ENCODE assay signal across 15 cellular contexts in genomic region chr21:36776981-36777617, GRCh38.
DNase-seq lines count a peak whose midpoint lies in the region; TF ChIP-seq lines count a peak whose summit lies in the region.
"Had no signal": no experiment of that assay in that cellular context is flagged by ENCODE, and none has a peak within 500 bp of the region (broad histone marks: within the 10 kb centered on the region; RNA-seq: fewer than 3 reads in every experiment).

No MANE protein-coding gene starts in this region.

- H3K27ac Mint-ChIP-seq in nephron: peak overlapping the region in 2 of 3 experiments; percentile 30 to 37
- H3K27ac Mint-ChIP-seq: CD4-positive, alpha-beta T cell; IgD-negative memory B cell had no signal

- H3K4me3 ChIP-seq in Loucy (ENCODE audit: low read length, poor library complexity, severe bottlenecking): peak overlapping the region; percentile 36

- H3K9me3 Mint-ChIP-seq in nephron: peaks cover 3% of the 10 kb centered on the region
- H3K9me3 Mint-ChIP-seq: CD4-positive, alpha-beta T cell had no signal

- H3K27me3 Mint-ChIP-seq in nephron (ENCODE audit: low read depth): peaks cover 7% of the 10 kb centered on the region
- H3K27me3 Mint-ChIP-seq: CD4-positive, alpha-beta T cell; IgD-negative memory B cell had no signal

- no peak overlapping the region for H3K4me3 Mint-ChIP-seq in nephron
- H3K4me3 Mint-ChIP-seq: CD4-positive, alpha-beta T cell had no signal

- no peaks in the 10 kb centered on the region for H3K27me3 ChIP-seq in Loucy (ENCODE audit: insufficient read depth, low read length, poor library complexity, severe bottlenecking)

- DNase-seq in Daoy (ENCODE audit: low read depth): peak; percentile 51
- peak; percentile 61 for DNase-seq in astrocyte of the hippocampus (ENCODE audit: low read depth, low spot score)
- no peak for DNase-seq in stimulated activated naive CD4-positive, alpha-beta T cell (lab: John Stamatoyannopoulos, UW)
- DNase-seq in activated CD8-positive, alpha-beta memory T cell treated with anti-CD3 and anti-CD28 coated beads, Interleukin-2, amount 50 U/mL, for 4 hours: no peak
- DNase-seq in DMS53 (lab: John Stamatoyannopoulos, UW): no peak
- DNase-seq: CD4-positive, alpha-beta T cell; DMS153; NCI-H1105 treated with DMSO at 0.1 percent for 48 hours; NCI-H1694; NCI-H2081 treated with DMSO at 0.1 percent for 48 hours; SHP77 treated with DMSO at 0.1 percent for 48 hours; SK-N-SH had no signal

- H3K36me3 Mint-ChIP-seq in nephron (ENCODE audit: low read depth): no peaks in the 10 kb centered on the region

- 0 out of 2 replicates have a peak, but pooled peaks cover 3% of the 10 kb centered on the region for H3K9me3 ChIP-seq in Loucy (ENCODE audit: insufficient read depth, low read depth, low read length)
- H3K9me3 ChIP-seq: SK-N-SH had no signal

- no peak overlapping the region for H2AFZ ChIP-seq in Loucy (ENCODE audit: low read length)

- no peak for TF ChIP-seq CTCF in Loucy (conservative IDR thresholded peaks at IDR 0.05; ENCODE audit: low read length)
- TF ChIP-seq CTCF in nephron (IDR thresholded peaks at IDR 0.05; ENCODE audit: unreplicated experiment in 3 of 3): no peak

- H3K4me1 ChIP-seq in Loucy (ENCODE audit: insufficient read depth, low read length, poor library complexity, severe bottlenecking): peaks cover 46% of the 10 kb centered on the region

- H3K9ac ChIP-seq in Loucy (ENCODE audit: low read depth, low read length, poor library complexity, severe bottlenecking): peak overlapping the region; percentile 57
- H3K9ac ChIP-seq: SK-N-SH had no signal

- H4K20me1 ChIP-seq in Loucy (ENCODE audit: insufficient read depth, low read length, poor library complexity, severe bottlenecking): no peaks in the 10 kb centered on the region

- H3K36me3 ChIP-seq in Loucy (ENCODE audit: insufficient read depth, low read length): no peaks in the 10 kb centered on the region

- no peaks in the 10 kb centered on the region for H3K9me2 ChIP-seq in Loucy (replicated peaks; ENCODE audit: low read depth, low read length)
- H3K9me2 ChIP-seq: SK-N-SH had no signal

- H3K79me2 ChIP-seq in Loucy (ENCODE audit: insufficient read depth, low read length): no peaks in the 10 kb centered on the region

- peak overlapping the region; percentile 71 for H3K4me2 ChIP-seq in Loucy (ENCODE audit: low read depth, low read length, poor library complexity, severe bottlenecking)
- H3K4me2 ChIP-seq: SK-N-SH had no signal

- peaks cover 36% of the 10 kb centered on the region for H3K4me1 Mint-ChIP-seq in nephron
- H3K4me1 Mint-ChIP-seq: IgD-negative memory B cell had no signal

- H3F3A ChIP-seq in Loucy (ENCODE audit: low read depth): peaks cover 10% of the 10 kb centered on the region; the same call in 1 of the 2 replicates

Comparison
In these comparisons a context has a peak if more than half of its experiments do, and no peak if none do; other contexts are left out.
1. DNase-seq: peak in Daoy (single experiment) and astrocyte of the hippocampus (single experiment); none in stimulated activated naive CD4-positive, alpha-beta T cell (0 of 6), activated CD8-positive, alpha-beta memory T cell treated with anti-CD3 and anti-CD28 coated beads, Interleukin-2, amount 50 U/mL, for 4 hours (single experiment) and DMS53 (single experiment).